ENCODE assay signal across 8 cellular contexts in genomic region chr19:48397636-48398328, GRCh38. TPM values are rescaled to one million over a fixed set of nuclear protein-coding genes. Genes with fewer than 3 reads are reported as not detected.
DNase-seq lines count a peak whose midpoint lies in the region; ATAC-seq, FAIRE-seq and TF ChIP-seq lines count a peak whose summit lies in the region.

No MANE protein-coding gene starts in this region.

- H3K4me3 Mint-ChIP-seq in GM23338 = peak overlapping the region; percentile 84

- peak overlapping the region; percentile 95 to 97 for H3K27ac ChIP-seq in A549
- H3K27ac ChIP-seq in GM23338 (ENCODE audit: low read depth) = no peak overlapping the region
- H3K27ac ChIP-seq in mesendoderm (ENCODE audit: low read depth, low read length) = no peak overlapping the region
- peak overlapping the region in 2 of 4 donors; percentile 46 to 57 for H3K27ac ChIP-seq in gastroesophageal sphincter

- H3K4me1 Mint-ChIP-seq in GM23338 = peaks cover 69% of the 10 kb centered on the region

- H3K23ac ChIP-seq in mesendoderm (ENCODE audit: low read length) = no peak overlapping the region

- H3K36me3 ChIP-seq in GM23338 (ENCODE audit: insufficient read depth) (no peaks in the 10 kb centered on the region), adipocyte (ENCODE audit: control insufficient read depth, insufficient read depth, low read length, severe bottlenecking) (no peaks in the 10 kb centered on the region), mesendoderm (ENCODE audit: control insufficient read depth, insufficient read depth, low read length) (no peaks in the 10 kb centered on the region), gastroesophageal sphincter (no peaks in the 10 kb centered on the region)

- H3F3A ChIP-seq in GM23338 (replicated peaks; ENCODE audit: low read depth) = peaks cover 19% of the 10 kb centered on the region

- no peak overlapping the region for H2BK15ac ChIP-seq in mesendoderm (replicated peaks; ENCODE audit: low read depth)

- H3K27ac Mint-ChIP-seq in GM23338 = no peak overlapping the region; the same call in 1 of the 2 replicates

- no peak for TF ChIP-seq RAD21 in A549 (conservative IDR thresholded peaks at IDR 0.05 in 1 of 2, IDR thresholded peaks at IDR 0.05 in 1 of 2)

- H2AK5ac ChIP-seq in mesendoderm (ENCODE audit: low read length) = no peak overlapping the region

- TF ChIP-seq POLR2A in A549 (IDR thresholded peaks at IDR 0.05; ENCODE audit: low read length) (0 out of 2 replicates have a peak, but pooled peaks have one; percentile 15), gastroesophageal sphincter (IDR thresholded peaks at IDR 0.05) (no peak)

- no peak overlapping the region for H2BK5ac ChIP-seq in mesendoderm (ENCODE audit: low read length)

- no peak for FAIRE-seq in A549 (lab: Jason Lieb, UNC)

- H3K4me3 ChIP-seq in A549 = peak overlapping the region; percentile 70
- H3K4me3 ChIP-seq in GM23338 = peak overlapping the region; percentile 79
- peak overlapping the region; percentile 79 for H3K4me3 ChIP-seq in adipocyte (ENCODE audit: low read length)
- peak overlapping the region; percentile 35 for H3K4me3 ChIP-seq in mesendoderm (ENCODE audit: low read length)
- H3K4me3 ChIP-seq in gastroesophageal sphincter = peak overlapping the region in 1 of 2 donors; percentile 44

- no peaks in the 10 kb centered on the region for H3K79me1 ChIP-seq in mesendoderm (ENCODE audit: low read length)

- H4K8ac ChIP-seq in mesendoderm (ENCODE audit: low read depth, low read length) = no peak overlapping the region

- no peak for DNase-seq in A549 (ENCODE audit: low read depth in 1 of 2, low spot score in 1 of 2)
- no peak for DNase-seq in GM23338 (ENCODE audit: low spot score)
- DNase-seq in adipocyte (ENCODE audit: low read depth) = no peak
- DNase-seq in mesendoderm = peak; percentile 34
- DNase-seq in cerebellar cortex (ENCODE audit: low spot score) = no peak
- no peak for DNase-seq in COR-L47 (lab: John Stamatoyannopoulos, UW)

- H3K27me3 ChIP-seq in GM23338 (ENCODE audit: insufficient read depth) (peaks cover 55% of the 10 kb centered on the region), adipocyte (replicated peaks; ENCODE audit: control insufficient read depth, insufficient read depth, low read length) (peaks cover 4% of the 10 kb centered on the region), mesendoderm (ENCODE audit: insufficient read depth, low read length, poor library complexity) (peaks cover 15% of the 10 kb centered on the region), gastroesophageal sphincter (peaks cover 68% of the 10 kb centered on the region)

- H2BK120ac ChIP-seq in mesendoderm (ENCODE audit: low read depth, low read length) = no peak overlapping the region

- H2AFZ ChIP-seq in GM23338 = no peak overlapping the region

- H3K4ac ChIP-seq in mesendoderm (ENCODE audit: low read depth, low read length) = peak overlapping the region; percentile 49

- H3K9me3 ChIP-seq in A549 = no peaks in the 10 kb centered on the region
- no peaks in the 10 kb centered on the region for H3K9me3 ChIP-seq in adipocyte (ENCODE audit: control insufficient read depth, low read length)
- no peaks in the 10 kb centered on the region for H3K9me3 ChIP-seq in gastroesophageal sphincter

- H4K20me1 ChIP-seq in GM23338 (replicated peaks; ENCODE audit: insufficient read depth) = no peaks in the 10 kb centered on the region

- H3K79me2 ChIP-seq in GM23338 (replicated peaks; ENCODE audit: insufficient read depth) (no peaks in the 10 kb centered on the region; the same call in 1 of the 2 replicates), mesendoderm (ENCODE audit: control insufficient read depth, insufficient read depth, low read length) (no peaks in the 10 kb centered on the region)

- 26% methylated on average over 24 of the region's 24 CpGs for WGBS in A549 (ENCODE audit: missing lambda C conversion rate)
- WGBS in mesendoderm (ENCODE audit: extremely low coverage, insufficient coverage, low lambda C conversion rate) = no CpG with 5 or more reads among the region's 24 CpGs
- WGBS in gastroesophageal sphincter (ENCODE audit: low coverage in 1 of 2), 2 donors = 26 to 29% methylated on average over 24 of the region's 24 CpGs

- CTCF ChIA-PET in A549 (lab: Yijun Ruan, JAX) = no interaction called here

- H4K5ac ChIP-seq in mesendoderm (ENCODE audit: low read length) = no peak overlapping the region

- H3K9me2 ChIP-seq in GM23338 (ENCODE audit: insufficient read depth) = no peaks in the 10 kb centered on the region

- peaks cover 5% of the 10 kb centered on the region; the same call in 2 of the 3 replicates for H3K9me3 Mint-ChIP-seq in GM23338

- POLR2A ChIA-PET in A549 (lab: Yijun Ruan, JAX) = interaction anchor here (0.7 to 1.0 kb wide), 3 partner anchors 8 to 194 kb away, joined by 3 to 8 read pairs (median 5); partner anchors contain the start of genes SYNGR4 and TMEM143

- H3K9ac ChIP-seq in adipocyte (ENCODE audit: low read length) = peak overlapping the region; percentile 94
- H3K9ac ChIP-seq in mesendoderm (ENCODE audit: low read length) = peak overlapping the region; percentile 78

- peak overlapping the region; percentile 53 for H3K18ac ChIP-seq in mesendoderm (ENCODE audit: low read length)

- TF ChIP-seq EP300 in A549 (IDR thresholded peaks at IDR 0.05) (no peak), gastroesophageal sphincter (IDR thresholded peaks at IDR 0.05) (no peak)

- peak overlapping the region; percentile 84 for H3K56ac ChIP-seq in mesendoderm (ENCODE audit: low read length)

- H3K4me1 ChIP-seq in A549 (peaks cover 62% of the 10 kb centered on the region), GM23338 (ENCODE audit: insufficient read depth) (peaks cover 59% of the 10 kb centered on the region), adipocyte (ENCODE audit: control insufficient read depth, insufficient read depth, low read length) (peaks cover 18% of the 10 kb centered on the region), mesendoderm (ENCODE audit: control insufficient read depth, low read depth, low read length) (peaks cover 5% of the 10 kb centered on the region), gastroesophageal sphincter (peaks cover 0 to 41% (median 16%) of the 10 kb centered on the region in 3 donors)

- H3K27me3 Mint-ChIP-seq in GM23338 (ENCODE audit: insufficient read depth, low read depth, poor library complexity) = peaks cover 58% of the 10 kb centered on the region

- H3K36me3 Mint-ChIP-seq in GM23338 (ENCODE audit: low read depth) = peaks cover 4% of the 10 kb centered on the region; the same call in 2 of the 3 replicates

- peak overlapping the region; percentile 97 for H3K4me2 ChIP-seq in A549
- H3K4me2 ChIP-seq in GM23338 = peak overlapping the region; percentile 95
- H3K4me2 ChIP-seq in mesendoderm (ENCODE audit: low read length) = peak overlapping the region; percentile 64

- ATAC-seq in A549 (peak in 1 of 2 experiments; percentile 1; a peak in 2 of 6 replicates), GM23338 (no peak), gastroesophageal sphincter (no peak), GM21825 (IDR thresholded peaks at IDR 0.05; ENCODE audit: unreplicated experiment) (no peak)

- TF ChIP-seq CTCF in A549 (IDR thresholded peaks at IDR 0.05) (no peak), GM23338 (conservative IDR thresholded peaks at IDR 0.05; ENCODE audit: low read depth in 2 of 2) (no peak), gastroesophageal sphincter (IDR thresholded peaks at IDR 0.05) (no peak)

RNA-seq across cellular contexts. Expression of gene GRIN2D, which starts 4.3 kb away (rescaled TPM):
- polyA plus RNA-seq in A549 (2011; rRNA removed) (2.6 and 3.4 TPM in 2 replicates), A549 (2017; fragmentation: RNase III; extraction: RNeasy Plus Mini Kit Qiagen cat#74134 plus additional on column Dnase treatment) (5.8 to 6.8 TPM (median 6.3 TPM) in 3 replicates), GM23338 (2016; fragmentation: Nextera tagmentation; extraction: Ambion mirVana) (4.4 and 6.0 TPM in 2 replicates)
- polyA plus RNA-seq in A549 (2012; cell fraction: cytosol; rRNA removed) = 4.9 and 6.7 TPM in 2 replicates
- polyA plus RNA-seq in A549 (2012; cell fraction: nucleus; rRNA removed) = 17.0 and 20.5 TPM in 2 replicates
- 5.4 and 8.1 TPM in 2 replicates for polyA minus RNA-seq in A549 (2011; rRNA and poly(A)+ RNA removed)
- total RNA-seq in GM23338 (2014; rRNA removed; shearing (Covaris generic)) = 16.5 and 20.0 TPM in 2 replicates
- 2.2 TPM for polyA plus RNA-seq in mesendoderm (2013, experiment 1 of 2)
- 2.1 TPM for polyA plus RNA-seq in mesendoderm (2013, experiment 2 of 2)
- total RNA-seq in gastroesophageal sphincter = under 1 TPM in 3 of 4 donors, not detected in 1; 0.08 to 0.62 (median 0.47) TPM

RNA-seq across cellular contexts. Expression of gene KDELR1, which starts 6.4 kb away (rescaled TPM):
- polyA plus RNA-seq in A549 (2011; rRNA removed) (200 and 270 TPM in 2 replicates), A549 (2017; fragmentation: RNase III; extraction: RNeasy Plus Mini Kit Qiagen cat#74134 plus additional on column Dnase treatment) (280 to 318 TPM (median 302 TPM) in 3 replicates), GM23338 (2016; fragmentation: Nextera tagmentation; extraction: Ambion mirVana) (176 and 177 TPM in 2 replicates)
- polyA plus RNA-seq in A549 (2012; cell fraction: cytosol; rRNA removed) = 203 and 269 TPM in 2 replicates
- 238 and 248 TPM in 2 replicates for polyA plus RNA-seq in A549 (2012; cell fraction: nucleus; rRNA removed)
- 222 and 240 TPM in 2 replicates for polyA minus RNA-seq in A549 (2011; rRNA and poly(A)+ RNA removed)
- 171 and 184 TPM in 2 replicates for total RNA-seq in GM23338 (2014; rRNA removed; shearing (Covaris generic))
- polyA plus RNA-seq in mesendoderm (2013, experiment 1 of 2) = 243 TPM
- 238 TPM for polyA plus RNA-seq in mesendoderm (2013, experiment 2 of 2)
- total RNA-seq in gastroesophageal sphincter = 10 to 100 TPM; 60.4 to 87.9 (median 70.8) TPM

RNA-seq across cellular contexts. Expression of gene SYNGR4, which starts 33.6 kb away (rescaled TPM):
- 2.3 and 2.9 TPM in 2 replicates for polyA plus RNA-seq in A549 (2011; rRNA removed)
- 4.2 and 4.7 TPM in 2 replicates for polyA plus RNA-seq in A549 (2012; cell fraction: cytosol; rRNA removed)
- 2.8 and 4.1 TPM in 2 replicates for polyA plus RNA-seq in A549 (2012; cell fraction: nucleus; rRNA removed)
- polyA plus RNA-seq in A549 (2017; fragmentation: RNase III; extraction: RNeasy Plus Mini Kit Qiagen cat#74134 plus additional on column Dnase treatment) = 2.5 to 4.4 TPM (median 2.9 TPM) in 3 replicates
- polyA minus RNA-seq in A549 (2011; rRNA and poly(A)+ RNA removed) = 4.4 and 4.7 TPM in 2 replicates
- not detected in 2 replicates for total RNA-seq in GM23338 (2014; rRNA removed; shearing (Covaris generic))
- polyA plus RNA-seq in GM23338 (2016; fragmentation: Nextera tagmentation; extraction: Ambion mirVana) = not detected in 2 replicates
- 0.13 TPM for polyA plus RNA-seq in mesendoderm (2013, experiment 1 of 2)
- polyA plus RNA-seq in mesendoderm (2013, experiment 2 of 2) = 0.14 TPM
- total RNA-seq in gastroesophageal sphincter = not detected

RNA-seq across cellular contexts. Expression of gene TMEM143, which starts 34.0 kb away (rescaled TPM):
- polyA plus RNA-seq in A549 (2011; rRNA removed) (7.4 and 7.6 TPM in 2 replicates), A549 (2017; fragmentation: RNase III; extraction: RNeasy Plus Mini Kit Qiagen cat#74134 plus additional on column Dnase treatment) (6.3 to 7.0 TPM (median 6.4 TPM) in 3 replicates), GM23338 (2016; fragmentation: Nextera tagmentation; extraction: Ambion mirVana) (10.0 and 12.8 TPM in 2 replicates)
- polyA plus RNA-seq in A549 (2012; cell fraction: cytosol; rRNA removed) = 10.5 and 14.5 TPM in 2 replicates
- polyA plus RNA-seq in A549 (2012; cell fraction: nucleus; rRNA removed) = 33.4 and 45.5 TPM in 2 replicates
- 9.5 and 15.0 TPM in 2 replicates for polyA minus RNA-seq in A549 (2011; rRNA and poly(A)+ RNA removed)
- 15.0 and 16.6 TPM in 2 replicates for total RNA-seq in GM23338 (2014; rRNA removed; shearing (Covaris generic))
- polyA plus RNA-seq in mesendoderm (2013, experiment 1 of 2) = 4.8 TPM
- 4.9 TPM for polyA plus RNA-seq in mesendoderm (2013, experiment 2 of 2)
- 10 to 100 TPM in 1 of 4 donors, 1 to 10 TPM in 3; 2.8 to 13.1 (median 6.6) TPM for total RNA-seq in gastroesophageal sphincter

RNA-seq across cellular contexts. Expression of gene GRWD1, which starts 48.0 kb away (rescaled TPM):
- polyA plus RNA-seq in A549 (2011; rRNA removed) (40.0 and 48.1 TPM in 2 replicates), A549 (2017; fragmentation: RNase III; extraction: RNeasy Plus Mini Kit Qiagen cat#74134 plus additional on column Dnase treatment) (82.1 to 87.0 TPM (median 84.2 TPM) in 3 replicates), GM23338 (2016; fragmentation: Nextera tagmentation; extraction: Ambion mirVana) (23.2 and 25.8 TPM in 2 replicates)
- polyA plus RNA-seq in A549 (2012; cell fraction: cytosol; rRNA removed) = 64.4 and 73.9 TPM in 2 replicates
- polyA plus RNA-seq in A549 (2012; cell fraction: nucleus; rRNA removed) = 93.3 and 105 TPM in 2 replicates
- 28.1 and 30.0 TPM in 2 replicates for polyA minus RNA-seq in A549 (2011; rRNA and poly(A)+ RNA removed)
- total RNA-seq in GM23338 (2014; rRNA removed; shearing (Covaris generic)) = 58.0 and 64.6 TPM in 2 replicates
- 35.4 TPM for polyA plus RNA-seq in mesendoderm (2013, experiment 1 of 2)
- polyA plus RNA-seq in mesendoderm (2013, experiment 2 of 2) = 37.3 TPM
- total RNA-seq in gastroesophageal sphincter = 10 to 100 TPM; 28.9 to 33.1 (median 32.7) TPM

Comparison
In these comparisons a context has a peak if more than half of its experiments do, and no peak if none do; other contexts are left out.
1. H3K27ac ChIP-seq: peak in A549 (2 of 2); none in GM23338 (single experiment) and mesendoderm (single experiment).
2. RNA of gene GRIN2D, which starts 4.3 kb away (total RNA-seq): 16.5 to 20.0 TPM in GM23338; 0.08 to 0.62 TPM in gastroesophageal sphincter; every median in the first group is over 10 times any median in the second.
3. Peak in every context shown above with its lines, with median percentiles within 50 percentile points of each other: H3K4me2 ChIP-seq.